In genomic region chr10:22334414-22335203, GRCh38 we compare ENCODE assay signal across 8 cellular contexts. TPM values are rescaled to one million over a fixed set of nuclear protein-coding genes. Genes with fewer than 3 reads are reported as not detected.
DNase-seq lines count a peak whose midpoint lies in the region; ATAC-seq and TF ChIP-seq lines count a peak whose summit lies in the region.

No MANE protein-coding gene starts in this region.

- ATAC-seq in left lung (peak; percentile 16), GM21447 (IDR thresholded peaks at IDR 0.05; ENCODE audit: unreplicated experiment) (no peak), HG03378 (IDR thresholded peaks at IDR 0.05; ENCODE audit: unreplicated experiment) (no peak), HG03039 (IDR thresholded peaks at IDR 0.05; ENCODE audit: unreplicated experiment) (no peak)

- no peaks in the 10 kb centered on the region for H3K9me3 ChIP-seq in HUES64 (ENCODE audit: insufficient read depth, low read depth, low read length)
- H3K9me3 ChIP-seq in left lung: no peaks in the 10 kb centered on the region

- H3K27ac ChIP-seq in HUES64 (ENCODE audit: low read depth, low read length) (no peak overlapping the region), left lung (no peak overlapping the region)

- H3K4me3 ChIP-seq in HUES64 (ENCODE audit: low read length) (peak overlapping the region; percentile 48), cardiac fibroblast (replicated peaks in 1 of 2; ENCODE audit: low read depth in 2 of 2, low read length in 2 of 2) (peak overlapping the region; percentile 47 to 54), left lung (peak overlapping the region; percentile 30 to 48)

- WGBS in HUES64: 1% methylated on average over 74 of the region's 75 CpGs

- H3K4me3 Mint-ChIP-seq in stimulated activated naive CD8-positive, alpha-beta T cell treated with anti-CD3 and anti-CD28 coated beads, Interleukin-15, Interleukin-2, amounts not matched to agents 100 ng/mL and 50 ng/mL, for 24 hours: peak overlapping the region; percentile 77

- intact Hi-C loops in left lung (cut with DNase I): no loop called here

- peak overlapping the region; percentile 32; the same call in 1 of the 2 replicates for H3K9ac ChIP-seq in HUES64 (ENCODE audit: low read depth, low read length)

- peaks cover 100% of the 10 kb centered on the region for H3K27me3 ChIP-seq in HUES64 (ENCODE audit: insufficient read depth, low read length)
- peaks cover 59 to 71% of the 10 kb centered on the region in 2 donors for H3K27me3 ChIP-seq in left lung

- no peak for TF ChIP-seq CTCF in cardiac fibroblast (IDR thresholded peaks at IDR 0.05; ENCODE audit: low read depth, low read length)
- TF ChIP-seq CTCF in left lung (IDR thresholded peaks at IDR 0.05): no peak

- H3K4me1 ChIP-seq in HUES64 (ENCODE audit: insufficient read depth, low read length): peaks cover 27% of the 10 kb centered on the region; the same call in 1 of the 2 replicates
- H3K4me1 ChIP-seq in left lung: peaks cover 20 to 43% of the 10 kb centered on the region in 2 donors

- H3K36me3 ChIP-seq in HUES64 (ENCODE audit: insufficient read depth, low read length): 0 out of 2 replicates have a peak, but pooled peaks cover 4% of the 10 kb centered on the region
- peaks cover 0 to 7% of the 10 kb centered on the region in 2 donors for H3K36me3 ChIP-seq in left lung

- peak overlapping the region; percentile 79 for H3K27ac Mint-ChIP-seq in stimulated activated naive CD8-positive, alpha-beta T cell treated with anti-CD3 and anti-CD28 coated beads, Interleukin-15, Interleukin-2, amounts not matched to agents 100 ng/mL and 50 ng/mL, for 24 hours

- peaks cover 55% of the 10 kb centered on the region for H3K27me3 Mint-ChIP-seq in stimulated activated naive CD8-positive, alpha-beta T cell treated with anti-CD3 and anti-CD28 coated beads, Interleukin-15, Interleukin-2, amounts not matched to agents 100 ng/mL and 50 ng/mL, for 24 hours

- H3K9me3 Mint-ChIP-seq in stimulated activated naive CD8-positive, alpha-beta T cell treated with anti-CD3 and anti-CD28 coated beads, Interleukin-15, Interleukin-2, amounts not matched to agents 100 ng/mL and 50 ng/mL, for 24 hours: peaks cover 4% of the 10 kb centered on the region

- no peak for DNase-seq in cardiac fibroblast (ENCODE audit: low read depth in 2 of 2)
- peak; percentile 31 to 73 for DNase-seq in left lung
- no peak for DNase-seq in DMS79 treated with DMSO at 0.1 percent for 48 hours (lab: John Stamatoyannopoulos, UW)

- H3K4me1 Mint-ChIP-seq in stimulated activated naive CD8-positive, alpha-beta T cell treated with anti-CD3 and anti-CD28 coated beads, Interleukin-15, Interleukin-2, amounts not matched to agents 100 ng/mL and 50 ng/mL, for 24 hours (ENCODE audit: low read depth): peaks cover 44% of the 10 kb centered on the region

- peaks cover 23% of the 10 kb centered on the region for H3K36me3 Mint-ChIP-seq in stimulated activated naive CD8-positive, alpha-beta T cell treated with anti-CD3 and anti-CD28 coated beads, Interleukin-15, Interleukin-2, amounts not matched to agents 100 ng/mL and 50 ng/mL, for 24 hours (ENCODE audit: low read depth)

RNA-seq across cellular contexts. Expression of gene SPAG6, which starts 10.7 kb away (rescaled TPM):
- polyA plus RNA-seq in HUES64 (2013, experiment 1 of 2): 0.30 TPM
- 0.51 TPM for polyA plus RNA-seq in HUES64 (2013, experiment 2 of 2)
- 1 to 10 TPM in 1 of 2 donors, not detected in 1; 6.4 TPM for total RNA-seq in left lung

RNA-seq across cellular contexts. Expression of gene BMI1, which starts 13.7 kb away (rescaled TPM):
- 8.6 TPM for polyA plus RNA-seq in HUES64 (2013, experiment 1 of 2)
- 11.0 TPM for polyA plus RNA-seq in HUES64 (2013, experiment 2 of 2)
- total RNA-seq in left lung: 10 to 100 TPM; 42.3 to 47.5 TPM

RNA-seq across cellular contexts. Expression of gene COMMD3, which starts 18.4 kb away (rescaled TPM):
- polyA plus RNA-seq in HUES64 (2013, experiment 1 of 2): 3.1 TPM
- 7.7 TPM for polyA plus RNA-seq in HUES64 (2013, experiment 2 of 2)
- total RNA-seq in left lung: 10 to 100 TPM; 54.3 to 55.0 TPM

Comparison
In these comparisons a context has a peak if more than half of its experiments do, and no peak if none do; other contexts are left out.
1. DNase-seq: peak in left lung (2 of 2); none in cardiac fibroblast (0 of 2) and DMS79 treated with DMSO at 0.1 percent for 48 hours (single experiment).
2. Peak in every context shown above with its lines, with median percentiles within 50 percentile points of each other: H3K4me3 ChIP-seq.